In the genomic region with DNA sequence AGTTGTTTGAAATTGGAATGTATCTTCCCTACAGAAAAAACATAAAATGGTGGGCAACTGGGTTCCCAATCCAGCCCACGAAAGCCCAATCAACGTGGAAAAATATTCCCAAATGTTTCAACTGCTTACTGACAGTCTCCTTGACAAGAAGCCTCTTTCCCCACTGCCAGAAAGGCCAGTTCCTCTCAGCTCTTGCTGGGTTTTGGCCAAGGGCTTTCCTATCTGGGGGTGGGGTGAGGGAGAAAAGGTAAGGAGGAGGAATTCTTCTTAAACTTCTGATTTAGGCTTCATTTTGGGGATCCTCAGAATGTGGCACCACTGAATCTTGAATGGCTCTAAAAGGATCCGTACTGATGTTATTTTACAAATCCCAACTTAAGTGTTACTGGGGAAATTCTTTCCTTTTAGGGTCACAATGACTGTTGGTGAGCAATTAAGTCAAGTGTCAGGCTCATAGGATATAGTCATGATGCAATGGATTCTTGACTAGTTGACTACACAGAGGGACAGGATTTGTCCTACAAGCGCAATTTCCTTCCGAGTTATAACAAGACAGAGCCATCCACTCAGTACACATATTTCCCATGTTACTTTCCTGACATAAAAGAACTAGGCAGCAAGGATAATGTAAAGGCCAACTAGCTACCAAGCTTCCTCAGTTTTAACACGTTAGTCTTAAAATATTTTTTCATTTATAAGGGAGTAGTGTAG, we compare ENCODE assay signal across 1 cellular context.
TF ChIP-seq lines count a peak whose summit lies in the region.

No MANE protein-coding gene starts in this region.

TF ChIP-seq in K562, 482 proteins besides CTCF, POLR2A, EP300 and RAD21 (continued from another document):
- TF ChIP-seq, protein P1, sequence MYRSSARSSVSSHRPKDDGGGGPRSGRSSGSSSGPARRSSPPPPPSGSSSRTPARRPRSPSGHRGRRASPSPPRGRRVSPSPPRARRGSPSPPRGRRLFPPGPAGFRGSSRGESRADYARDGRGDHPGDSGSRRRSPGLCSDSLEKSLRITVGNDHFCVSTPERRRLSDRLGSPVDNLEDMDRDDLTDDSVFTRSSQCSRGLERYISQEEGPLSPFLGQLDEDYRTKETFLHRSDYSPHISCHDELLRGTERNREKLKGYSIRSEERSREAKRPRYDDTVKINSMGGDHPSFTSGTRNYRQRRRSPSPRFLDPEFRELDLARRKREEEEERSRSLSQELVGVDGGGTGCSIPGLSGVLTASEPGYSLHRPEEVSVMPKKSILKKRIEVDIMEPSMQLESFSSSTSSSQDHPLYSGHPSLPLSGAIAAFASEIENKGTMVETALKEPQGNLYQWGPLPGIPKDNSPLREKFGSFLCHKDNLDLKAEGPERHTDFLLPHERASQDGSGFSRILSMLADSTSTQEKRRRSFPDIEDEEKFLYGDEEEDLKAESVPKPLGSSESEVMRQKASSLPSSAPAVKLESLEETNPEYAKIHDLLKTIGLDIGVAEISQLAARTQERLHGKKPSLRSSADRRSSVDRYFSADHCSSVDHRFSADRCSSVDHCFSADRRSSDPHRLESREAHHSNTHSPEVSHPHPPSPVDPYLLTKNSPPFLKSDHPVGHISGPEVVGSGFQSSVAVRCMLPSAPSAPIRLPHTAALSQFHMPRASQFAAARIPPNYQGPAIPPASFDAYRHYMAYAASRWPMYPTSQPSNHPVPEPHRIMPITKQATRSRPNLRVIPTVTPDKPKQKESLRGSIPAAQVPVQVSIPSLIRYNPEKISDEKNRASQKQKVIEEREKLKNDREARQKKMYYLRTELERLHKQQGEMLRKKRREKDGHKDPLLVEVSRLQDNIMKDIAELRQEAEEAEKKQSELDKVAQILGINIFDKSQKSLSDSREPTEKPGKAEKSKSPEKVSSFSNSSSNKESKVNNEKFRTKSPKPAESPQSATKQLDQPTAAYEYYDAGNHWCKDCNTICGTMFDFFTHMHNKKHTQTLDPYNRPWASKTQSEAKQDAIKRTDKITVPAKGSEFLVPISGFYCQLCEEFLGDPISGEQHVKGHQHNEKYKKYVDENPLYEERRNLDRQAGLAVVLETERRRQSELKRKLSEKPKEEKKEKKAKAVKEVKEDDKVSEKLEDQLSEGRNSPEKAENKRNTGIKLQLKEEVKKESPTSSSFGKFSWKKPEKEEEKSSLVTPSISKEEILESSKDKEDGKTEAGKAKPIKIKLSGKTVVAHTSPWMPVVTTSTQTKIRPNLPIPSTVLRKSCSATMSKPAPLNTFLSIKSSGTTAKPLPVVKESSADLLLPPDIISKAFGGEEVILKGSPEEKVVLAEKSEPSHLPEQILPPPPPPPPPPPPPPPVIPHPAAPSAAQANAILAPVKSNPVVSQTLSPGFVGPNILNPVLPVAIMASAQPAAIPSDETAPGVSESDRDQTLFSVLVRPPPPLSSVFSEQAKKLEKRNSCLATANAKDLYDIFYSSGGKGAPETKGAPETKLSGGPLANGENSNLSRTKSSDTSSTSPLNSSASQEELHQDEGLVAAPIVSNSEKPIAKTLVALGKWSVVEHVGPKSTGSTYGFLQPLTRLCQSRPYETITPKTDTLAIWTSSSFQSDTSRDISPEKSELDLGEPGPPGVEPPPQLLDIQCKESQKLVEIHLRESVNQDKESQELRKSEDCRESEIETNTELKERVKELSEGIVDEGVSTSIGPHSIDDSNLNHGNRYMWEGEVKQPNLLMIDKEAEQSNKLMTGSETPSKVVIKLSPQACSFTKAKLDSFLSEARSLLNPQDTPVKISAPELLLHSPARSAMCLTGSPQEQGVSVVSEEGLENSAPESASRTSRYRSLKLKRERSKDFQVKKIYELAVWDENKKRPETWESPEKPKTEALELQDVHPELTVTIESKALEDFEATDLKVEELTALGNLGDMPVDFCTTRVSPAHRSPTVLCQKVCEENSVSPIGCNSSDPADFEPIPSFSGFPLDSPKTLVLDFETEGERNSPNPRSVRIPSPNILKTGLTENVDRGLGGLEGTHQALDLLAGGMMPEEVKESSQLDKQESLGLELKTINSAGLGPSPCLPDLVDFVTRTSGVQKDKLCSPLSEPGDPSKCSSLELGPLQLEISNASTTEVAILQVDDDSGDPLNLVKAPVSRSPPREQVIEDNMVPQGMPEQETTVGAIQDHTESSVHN (IDR thresholded peaks at IDR 0.05; ENCODE audit: borderline replicate concordance in 1 of 2, low read depth in 1 of 2): no peak
- TF ChIP-seq, protein P2, sequence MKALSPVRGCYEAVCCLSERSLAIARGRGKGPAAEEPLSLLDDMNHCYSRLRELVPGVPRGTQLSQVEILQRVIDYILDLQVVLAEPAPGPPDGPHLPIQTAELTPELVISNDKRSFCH (CRISPR knock-in tag; IDR thresholded peaks at IDR 0.05): no peak
- TF ChIP-seq, protein P2 (tag; IDR thresholded peaks at IDR 0.05): no peak
- peak; percentile 77 for TF ChIP-seq SPI1 (IDR thresholded peaks at IDR 0.05; ENCODE audit: borderline replicate concordance, low read depth, low read length)
- no peak for TF ChIP-seq HNRNPK (IDR thresholded peaks at IDR 0.05; ENCODE audit: low read depth, low read length, poor library complexity, severe bottlenecking)
- TF ChIP-seq RBBP5 (IDR thresholded peaks at IDR 0.05; ENCODE audit: borderline replicate concordance, insufficient read depth, low read length, poor library complexity, severe bottlenecking): peak; percentile 7
- no peak for TF ChIP-seq JUNB (CRISPR knock-in tag; conservative IDR thresholded peaks at IDR 0.05)
- 0 out of 4 replicates have a peak, but pooled peaks of 1 of the 2 experiments have one; percentile 17 for TF ChIP-seq MAZ (CRISPR knock-in tag; conservative IDR thresholded peaks at IDR 0.05 in 1 of 2, IDR thresholded peaks at IDR 0.05 in 1 of 2)
- peak; percentile 63 for TF ChIP-seq NFIC (IDR thresholded peaks at IDR 0.05)
- TF ChIP-seq KAT8 (IDR thresholded peaks at IDR 0.05; ENCODE audit: low read depth): no peak
- peak; percentile 17; the same call in 1 of the 2 replicates for TF ChIP-seq DMBX1 (CRISPR knock-in tag; IDR thresholded peaks at IDR 0.05; ENCODE audit: borderline replicate concordance)
- TF ChIP-seq ZSCAN32 (CRISPR knock-in tag; IDR thresholded peaks at IDR 0.05): no peak
- no peak for TF ChIP-seq MTF1 (CRISPR knock-in tag; IDR thresholded peaks at IDR 0.05; ENCODE audit: borderline replicate concordance)
- no peak for TF ChIP-seq ZNF561 (CRISPR knock-in tag; conservative IDR thresholded peaks at IDR 0.05)
- TF ChIP-seq, protein P3, sequence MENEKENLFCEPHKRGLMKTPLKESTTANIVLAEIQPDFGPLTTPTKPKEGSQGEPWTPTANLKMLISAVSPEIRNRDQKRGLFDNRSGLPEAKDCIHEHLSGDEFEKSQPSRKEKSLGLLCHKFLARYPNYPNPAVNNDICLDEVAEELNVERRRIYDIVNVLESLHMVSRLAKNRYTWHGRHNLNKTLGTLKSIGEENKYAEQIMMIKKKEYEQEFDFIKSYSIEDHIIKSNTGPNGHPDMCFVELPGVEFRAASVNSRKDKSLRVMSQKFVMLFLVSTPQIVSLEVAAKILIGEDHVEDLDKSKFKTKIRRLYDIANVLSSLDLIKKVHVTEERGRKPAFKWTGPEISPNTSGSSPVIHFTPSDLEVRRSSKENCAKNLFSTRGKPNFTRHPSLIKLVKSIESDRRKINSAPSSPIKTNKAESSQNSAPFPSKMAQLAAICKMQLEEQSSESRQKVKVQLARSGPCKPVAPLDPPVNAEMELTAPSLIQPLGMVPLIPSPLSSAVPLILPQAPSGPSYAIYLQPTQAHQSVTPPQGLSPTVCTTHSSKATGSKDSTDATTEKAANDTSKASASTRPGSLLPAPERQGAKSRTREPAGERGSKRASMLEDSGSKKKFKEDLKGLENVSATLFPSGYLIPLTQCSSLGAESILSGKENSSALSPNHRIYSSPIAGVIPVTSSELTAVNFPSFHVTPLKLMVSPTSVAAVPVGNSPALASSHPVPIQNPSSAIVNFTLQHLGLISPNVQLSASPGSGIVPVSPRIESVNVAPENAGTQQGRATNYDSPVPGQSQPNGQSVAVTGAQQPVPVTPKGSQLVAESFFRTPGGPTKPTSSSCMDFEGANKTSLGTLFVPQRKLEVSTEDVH (IDR thresholded peaks at IDR 0.05; ENCODE audit: low read depth, partially characterized antibody): peak; percentile 35
- TF ChIP-seq CEBPG (CRISPR knock-in tag; IDR thresholded peaks at IDR 0.05): peak; percentile 62; the same call in 1 of the 2 replicates
- TF ChIP-seq CEBPG (tag; conservative IDR thresholded peaks at IDR 0.05 in 1 of 2, IDR thresholded peaks at IDR 0.05 in 1 of 2): peak; percentile 77 to 86
- TF ChIP-seq CEBPB (tag; IDR thresholded peaks at IDR 0.05): peak; percentile 73
- TF ChIP-seq, protein P4, sequence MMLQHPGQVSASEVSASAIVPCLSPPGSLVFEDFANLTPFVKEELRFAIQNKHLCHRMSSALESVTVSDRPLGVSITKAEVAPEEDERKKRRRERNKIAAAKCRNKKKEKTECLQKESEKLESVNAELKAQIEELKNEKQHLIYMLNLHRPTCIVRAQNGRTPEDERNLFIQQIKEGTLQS (IDR thresholded peaks at IDR 0.05): peak; percentile 63; the same call in 1 of the 2 replicates
- TF ChIP-seq, protein P4 (CRISPR knock-in tag; conservative IDR thresholded peaks at IDR 0.05): no peak
- TF ChIP-seq MCM5 (IDR thresholded peaks at IDR 0.05; ENCODE audit: low read depth): no peak
- 0 out of 2 replicates have a peak, but pooled peaks have one; percentile 11 for TF ChIP-seq ZNF644 (tag; IDR thresholded peaks at IDR 0.05; ENCODE audit: low read depth)
- TF ChIP-seq, protein P5, sequence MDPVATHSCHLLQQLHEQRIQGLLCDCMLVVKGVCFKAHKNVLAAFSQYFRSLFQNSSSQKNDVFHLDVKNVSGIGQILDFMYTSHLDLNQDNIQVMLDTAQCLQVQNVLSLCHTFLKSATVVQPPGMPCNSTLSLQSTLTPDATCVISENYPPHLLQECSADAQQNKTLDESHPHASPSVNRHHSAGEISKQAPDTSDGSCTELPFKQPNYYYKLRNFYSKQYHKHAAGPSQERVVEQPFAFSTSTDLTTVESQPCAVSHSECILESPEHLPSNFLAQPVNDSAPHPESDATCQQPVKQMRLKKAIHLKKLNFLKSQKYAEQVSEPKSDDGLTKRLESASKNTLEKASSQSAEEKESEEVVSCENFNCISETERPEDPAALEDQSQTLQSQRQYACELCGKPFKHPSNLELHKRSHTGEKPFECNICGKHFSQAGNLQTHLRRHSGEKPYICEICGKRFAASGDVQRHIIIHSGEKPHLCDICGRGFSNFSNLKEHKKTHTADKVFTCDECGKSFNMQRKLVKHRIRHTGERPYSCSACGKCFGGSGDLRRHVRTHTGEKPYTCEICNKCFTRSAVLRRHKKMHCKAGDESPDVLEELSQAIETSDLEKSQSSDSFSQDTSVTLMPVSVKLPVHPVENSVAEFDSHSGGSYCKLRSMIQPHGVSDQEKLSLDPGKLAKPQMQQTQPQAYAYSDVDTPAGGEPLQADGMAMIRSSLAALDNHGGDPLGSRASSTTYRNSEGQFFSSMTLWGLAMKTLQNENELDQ (CRISPR knock-in tag; IDR thresholded peaks at IDR 0.05; ENCODE audit: borderline replicate concordance): no peak
